1 cellular context compared by ENCODE assay signal in genomic region chr12:98503593-98504367, GRCh38.
TF ChIP-seq lines count a peak whose summit lies in the region.

No MANE protein-coding gene starts in this region.

TF ChIP-seq in HepG2, 621 proteins besides CTCF, POLR2A, EP300 and RAD21 (continued from another document and continues in another):
- TF ChIP-seq ZNF142 (CRISPR knock-in tag; IDR thresholded peaks at IDR 0.05) (no peak), RFX5 (IDR thresholded peaks at IDR 0.05; ENCODE audit: low read depth, low read length) (0 out of 2 replicates have a peak, but pooled peaks have one; percentile 23), FOXM1 (CRISPR knock-in tag; IDR thresholded peaks at IDR 0.05) (no peak), ZSCAN21 (CRISPR knock-in tag; IDR thresholded peaks at IDR 0.05; ENCODE audit: borderline replicate concordance) (no peak), SP1 (IDR thresholded peaks at IDR 0.05) (no peak), SP1 (CRISPR knock-in tag; IDR thresholded peaks at IDR 0.05) (peak; percentile 67), KIAA2018 (CRISPR knock-in tag; IDR thresholded peaks at IDR 0.05; ENCODE audit: borderline replicate concordance) (no peak), ZKSCAN8 (CRISPR knock-in tag; IDR thresholded peaks at IDR 0.05; ENCODE audit: borderline replicate concordance) (no peak), GMEB1 (CRISPR knock-in tag; IDR thresholded peaks at IDR 0.05; ENCODE audit: borderline replicate concordance) (peak; percentile 57; the same call in 1 of the 2 replicates), PRMT3 (CRISPR knock-in tag; IDR thresholded peaks at IDR 0.05; ENCODE audit: borderline replicate concordance, low read depth) (peak; percentile 48; the same call in 1 of the 2 replicates), ZZZ3 (CRISPR knock-in tag; IDR thresholded peaks at IDR 0.05; ENCODE audit: borderline replicate concordance) (peak; percentile 79), ZNF713 (CRISPR knock-in tag; IDR thresholded peaks at IDR 0.05) (no peak), ZNF503 (CRISPR knock-in tag; IDR thresholded peaks at IDR 0.05) (no peak; the same call in 1 of the 2 replicates), ZNF234 (CRISPR knock-in tag; conservative IDR thresholded peaks at IDR 0.05) (no peak), SMARCC2 (IDR thresholded peaks at IDR 0.05) (no peak), ZNF430 (CRISPR knock-in tag; IDR thresholded peaks at IDR 0.05) (peak; percentile 63; the same call in 1 of the 2 replicates), PHB2 (IDR thresholded peaks at IDR 0.05; ENCODE audit: partially characterized antibody) (no peak), ZNF276 (CRISPR knock-in tag; IDR thresholded peaks at IDR 0.05; ENCODE audit: low read depth) (peak; percentile 90; the same call in 1 of the 2 replicates), NR3C1 (CRISPR knock-in tag; IDR thresholded peaks at IDR 0.05) (no peak), ZBTB46 (CRISPR knock-in tag; IDR thresholded peaks at IDR 0.05; ENCODE audit: borderline replicate concordance) (no peak), HMGXB4 (CRISPR knock-in tag; IDR thresholded peaks at IDR 0.05; ENCODE audit: borderline replicate concordance in 1 of 2, low read depth in 1 of 2) (peak; percentile 96 to 100), SOX6 (IDR thresholded peaks at IDR 0.05) (no peak), SOX6 (CRISPR knock-in tag; IDR thresholded peaks at IDR 0.05) (peak; percentile 73), ZNF839 (CRISPR knock-in tag; IDR thresholded peaks at IDR 0.05; ENCODE audit: borderline replicate concordance) (peak; percentile 35; the same call in 1 of the 2 replicates), IRX3 (CRISPR knock-in tag; IDR thresholded peaks at IDR 0.05; ENCODE audit: borderline replicate concordance, low read depth) (no peak), HDAC1 (CRISPR knock-in tag; IDR thresholded peaks at IDR 0.05) (peak; percentile 45), ZFP91 (CRISPR knock-in tag; IDR thresholded peaks at IDR 0.05; ENCODE audit: borderline replicate concordance) (peak; percentile 76; the same call in 1 of the 2 replicates), TBX2 (CRISPR knock-in tag; IDR thresholded peaks at IDR 0.05; ENCODE audit: borderline replicate concordance) (peak; percentile 78; the same call in 1 of the 2 replicates)
